In genomic region chr22:35543702-35544101, GRCh38 we compare ENCODE assay signal across 20 cellular contexts. TPM values are rescaled to one million over a fixed set of nuclear protein-coding genes. Genes with fewer than 3 reads are reported as not detected.
A peak's percentile ranks its signal among the peaks of the same experiment; 100 is the strongest.
DNase-seq lines count a peak whose midpoint lies in the region; ATAC-seq, FAIRE-seq and TF ChIP-seq lines count a peak whose summit lies in the region.
"Had no signal": no experiment of that assay in that cellular context is flagged by ENCODE, and none has a peak within 500 bp of the region (broad histone marks: within the 10 kb centered on the region; RNA-seq: fewer than 3 reads in every experiment).

No MANE protein-coding gene starts in this region.

- TF ChIP-seq EP300 in gastroesophageal sphincter (IDR thresholded peaks at IDR 0.05) (no peak), sigmoid colon (IDR thresholded peaks at IDR 0.05) (no peak)

- peaks cover 0 to 41% (median 5%) of the 10 kb centered on the region in 11 experiments; a peak in 12 of 22 replicates for H4K20me1 ChIP-seq in BLaER1 treated with 17β-estradiol and CSF1 and Interleukin-3, amounts not matched to agents 10 nM and 100 nM
- no peaks in the 10 kb centered on the region for H4K20me1 ChIP-seq in Loucy (ENCODE audit: insufficient read depth, low read length, poor library complexity, severe bottlenecking)

- peak overlapping the region; percentile 45; the same call in 1 of the 2 replicates for H2AFZ ChIP-seq in Loucy (ENCODE audit: low read length)

- H3K4me1 ChIP-seq in BLaER1 treated with 17β-estradiol and CSF1 and Interleukin-3, amounts not matched to agents 10 nM and 100 nM: peaks cover 8 to 69% (median 57%) of the 10 kb centered on the region in 10 experiments; a peak in 19 of 20 replicates
- peaks cover 42% of the 10 kb centered on the region for H3K4me1 ChIP-seq in Loucy (ENCODE audit: insufficient read depth, low read length, poor library complexity, severe bottlenecking)
- H3K4me1 ChIP-seq in gastroesophageal sphincter: peaks cover 0 to 80% (median 13%) of the 10 kb centered on the region in 3 donors
- H3K4me1 ChIP-seq in sigmoid colon: peaks cover 0 to 55% (median 39%) of the 10 kb centered on the region in 4 donors
- peaks cover 14% of the 10 kb centered on the region for H3K4me1 ChIP-seq in effector memory CD4-positive, alpha-beta T cell (ENCODE audit: control insufficient read depth, insufficient read depth, low read length, poor library complexity, severe bottlenecking)

- peak overlapping the region in 10 of 11 experiments; percentile 19 to 96 (median 57); a peak in 18 of 22 replicates for H3K4me2 ChIP-seq in BLaER1 treated with 17β-estradiol and CSF1 and Interleukin-3, amounts not matched to agents 10 nM and 100 nM
- peak overlapping the region; percentile 67 for H3K4me2 ChIP-seq in Loucy (ENCODE audit: low read depth, low read length, poor library complexity, severe bottlenecking)

- DNase-seq in sigmoid colon: no peak
- DNase-seq in effector memory CD4-positive, alpha-beta T cell: no peak
- no peak for DNase-seq in urothelium cell line (ENCODE audit: low spot score)
- DNase-seq in mesenteric fat pad (ENCODE audit: low spot score): no peak
- DNase-seq: DMS 273 treated with DMSO at 0.1 percent for 48 hours, KG1, MV-4-11, NCI-H1417, NCI-H187 treated with DMSO at 0.1 percent for 48 hours, NCI-H2227 treated with DMSO at 0.1 percent for 48 hours, NCI-H524, NCI-H82, OCI-M1, Right ventricle myocardium superior had no signal

- no peaks in the 10 kb centered on the region for H3F3A ChIP-seq in Loucy (ENCODE audit: low read depth)

- TF ChIP-seq POLR2A in gastroesophageal sphincter (IDR thresholded peaks at IDR 0.05): no peak
- no peak for TF ChIP-seq POLR2A in sigmoid colon (IDR thresholded peaks at IDR 0.05)

- H3K27ac ChIP-seq in BLaER1 treated with 17β-estradiol and CSF1 and Interleukin-3, amounts not matched to agents 10 nM and 100 nM: peak overlapping the region in 1 of 11 experiments; percentile 13; a peak in 1 of 22 replicates
- peak overlapping the region in 3 of 4 donors; percentile 88 to 91 (median 90) for H3K27ac ChIP-seq in gastroesophageal sphincter
- H3K27ac ChIP-seq in sigmoid colon: peak overlapping the region; percentile 77 to 94 (median 86)
- H3K27ac ChIP-seq in effector memory CD4-positive, alpha-beta T cell (ENCODE audit: insufficient read depth, low read length, poor library complexity, severe bottlenecking): no peak overlapping the region
- H3K27ac ChIP-seq: C4-2B, SK-N-MC had no signal

- H3K27me3 ChIP-seq in BLaER1 treated with 17β-estradiol and CSF1 and Interleukin-3, amounts not matched to agents 10 nM and 100 nM: peaks cover 27 to 48% (median 33%) of the 10 kb centered on the region in 11 experiments
- H3K27me3 ChIP-seq in Loucy (ENCODE audit: insufficient read depth, low read length, poor library complexity, severe bottlenecking) (no peaks in the 10 kb centered on the region), gastroesophageal sphincter (peaks cover 10% of the 10 kb centered on the region), sigmoid colon (peaks cover 0 to 3% (median 0%) of the 10 kb centered on the region in 3 donors)
- peaks cover 19% of the 10 kb centered on the region for H3K27me3 ChIP-seq in effector memory CD4-positive, alpha-beta T cell (replicated peaks; ENCODE audit: control insufficient read depth, insufficient read depth, low read length, poor library complexity, severe bottlenecking)

- H3K4me3 ChIP-seq in BLaER1 treated with 17β-estradiol and CSF1 and Interleukin-3, amounts not matched to agents 10 nM and 100 nM: no peak overlapping the region
- H3K4me3 ChIP-seq in Loucy (ENCODE audit: low read length, poor library complexity, severe bottlenecking) (peak overlapping the region; percentile 48), gastroesophageal sphincter (peak overlapping the region in 1 of 2 donors; percentile 85), sigmoid colon (peak overlapping the region in 2 of 4 donors; percentile 63 to 79)
- H3K4me3 ChIP-seq in effector memory CD4-positive, alpha-beta T cell (ENCODE audit: insufficient read depth, low read depth, low read length, poor library complexity, severe bottlenecking): no peak overlapping the region
- H3K4me3 ChIP-seq: SK-N-MC had no signal

- no peak for TF ChIP-seq CTCF in Loucy (conservative IDR thresholded peaks at IDR 0.05; ENCODE audit: low read length)
- no peak for TF ChIP-seq CTCF in gastroesophageal sphincter (IDR thresholded peaks at IDR 0.05)
- TF ChIP-seq CTCF in sigmoid colon (IDR thresholded peaks at IDR 0.05): no peak

- intact Hi-C loops in sigmoid colon (cut with DNase I): loop anchor here (5.0 kb wide), 2 partner anchors 79 to 111 kb away; no protein-coding TSS in a partner anchor

- H3K9me3 ChIP-seq in BLaER1 treated with 17β-estradiol and CSF1 and Interleukin-3, amounts not matched to agents 10 nM and 100 nM (replicated peaks in 1 of 11): no peaks in the 10 kb centered on the region
- H3K9me3 ChIP-seq in Loucy (ENCODE audit: insufficient read depth, low read depth, low read length) (no peaks in the 10 kb centered on the region), gastroesophageal sphincter (no peaks in the 10 kb centered on the region), sigmoid colon (no peaks in the 10 kb centered on the region)
- H3K9me3 ChIP-seq in effector memory CD4-positive, alpha-beta T cell (ENCODE audit: control insufficient read depth, low read length): no peaks in the 10 kb centered on the region

- no peak for ATAC-seq in gastroesophageal sphincter

- no peaks in the 10 kb centered on the region for H3K79me2 ChIP-seq in Loucy (ENCODE audit: insufficient read depth, low read length)

- 22 to 26% methylated on average over 3 of the region's 3 CpGs for WGBS in gastroesophageal sphincter (ENCODE audit: low coverage in 1 of 2), 2 donors
- whole genome bisulfite sequencing in sigmoid colon, 2 donors: 47 to 63% methylated on average over 3 of the region's 3 CpGs

- no peak for FAIRE-seq in urothelium cell line (lab: Jason Lieb, UNC)

- no peaks in the 10 kb centered on the region for H3K9me2 ChIP-seq in Loucy (replicated peaks; ENCODE audit: low read depth, low read length)

- peak overlapping the region in 3 of 11 experiments; percentile 0 to 31 (median 25); a peak in 2 of 22 replicates for H3K9ac ChIP-seq in BLaER1 treated with 17β-estradiol and CSF1 and Interleukin-3, amounts not matched to agents 10 nM and 100 nM
- H3K9ac ChIP-seq in Loucy (ENCODE audit: low read depth, low read length, poor library complexity, severe bottlenecking): peak overlapping the region; percentile 14

- H3K36me3 ChIP-seq in BLaER1 treated with 17β-estradiol and CSF1 and Interleukin-3, amounts not matched to agents 10 nM and 100 nM: no peaks in the 10 kb centered on the region
- no peaks in the 10 kb centered on the region for H3K36me3 ChIP-seq in Loucy (ENCODE audit: insufficient read depth, low read length)
- H3K36me3 ChIP-seq in gastroesophageal sphincter: peaks cover 0 to 24% of the 10 kb centered on the region in 2 donors
- peaks cover 0 to 21% (median 5%) of the 10 kb centered on the region in 4 donors for H3K36me3 ChIP-seq in sigmoid colon
- H3K36me3 ChIP-seq in effector memory CD4-positive, alpha-beta T cell (ENCODE audit: control insufficient read depth, insufficient read depth, low read length): no peaks in the 10 kb centered on the region

RNA-seq across cellular contexts. Expression of gene RASD2, which starts 3.1 kb away (rescaled TPM):
- total RNA-seq in gastroesophageal sphincter (10 to 100 TPM in 2 of 4 donors, 1 to 10 TPM in 2; 4.7 to 45.9 (median 16.0) TPM), sigmoid colon (10 to 100 TPM in 3 of 4 donors, 1 to 10 TPM in 1; 6.6 to 22.8 (median 13.7) TPM), mesenteric fat pad (1.6 TPM)
- polyA plus RNA-seq in sigmoid colon: 10 to 100 TPM in 2 of 3 donors, 1 to 10 TPM in 1; 8.4 to 20.6 (median 12.0) TPM
- total RNA-seq: G401 had no signal
